9 cellular contexts compared by ENCODE assay signal in the genomic region with DNA sequence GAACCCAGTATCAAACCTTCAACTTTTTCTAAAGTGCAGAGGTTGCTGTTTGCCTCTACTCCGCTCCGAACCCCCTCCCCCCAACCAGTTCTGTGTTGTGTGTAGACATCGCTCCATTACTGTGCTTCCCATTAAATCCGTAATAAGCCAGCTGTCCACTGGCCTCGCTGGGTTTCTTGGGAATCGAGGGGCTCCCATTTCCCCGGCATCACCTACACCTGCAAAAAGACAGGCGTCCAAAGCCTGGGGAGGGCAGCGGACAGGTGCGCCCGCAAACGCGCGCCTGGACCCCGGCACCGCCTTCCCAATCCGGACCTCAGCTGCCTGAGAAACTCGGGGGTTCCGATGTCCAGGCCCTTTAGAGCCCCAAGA. TPM values are rescaled to one million over a fixed set of nuclear protein-coding genes. Genes with fewer than 3 reads are reported as not detected.
DNase-seq lines count a peak whose midpoint lies in the region; ATAC-seq, FAIRE-seq and TF ChIP-seq lines count a peak whose summit lies in the region.
"Had no signal": no experiment of that assay in that cellular context is flagged by ENCODE, and none has a peak within 500 bp of the region (broad histone marks: within the 10 kb centered on the region; RNA-seq: fewer than 3 reads in every experiment).

No MANE protein-coding gene starts in this region.

- peaks cover 68% of the 10 kb centered on the region for H3K4me1 Mint-ChIP-seq in HFFc6 (ENCODE audit: low read depth)
- H3K4me1 Mint-ChIP-seq in activated CD4-positive, alpha-beta memory T cell treated with anti-CD3 and anti-CD28 coated beads for 36 hours (ENCODE audit: low read depth), result peaks cover 28% of the 10 kb centered on the region

- no peaks in the 10 kb centered on the region for H3K27me3 Mint-ChIP-seq in HFFc6 (ENCODE audit: insufficient read depth)
- peaks cover 7% of the 10 kb centered on the region for H3K27me3 Mint-ChIP-seq in activated CD4-positive, alpha-beta memory T cell treated with anti-CD3 and anti-CD28 coated beads for 36 hours

- CTCF ChIA-PET in activated CD4-positive, alpha-beta memory T cell treated with anti-CD3 and anti-CD28 coated beads for 36 hours (lab: Charles Lee), result interaction anchor here (1.8 kb wide), 1 partner anchor 229 kb away, joined by 6 read pairs; no protein-coding TSS in a partner anchor

- no peak overlapping the region for H3K27ac Mint-ChIP-seq in HFFc6
- H3K27ac Mint-ChIP-seq in activated CD4-positive, alpha-beta memory T cell treated with anti-CD3 and anti-CD28 coated beads for 36 hours, result no peak overlapping the region

- no peaks in the 10 kb centered on the region for H3K9me3 Mint-ChIP-seq in HFFc6
- H3K9me3 Mint-ChIP-seq in activated CD4-positive, alpha-beta memory T cell treated with anti-CD3 and anti-CD28 coated beads for 36 hours, result no peaks in the 10 kb centered on the region

- no peaks in the 10 kb centered on the region for H3K36me3 Mint-ChIP-seq in HFFc6 (ENCODE audit: low read depth)
- no peaks in the 10 kb centered on the region for H3K36me3 Mint-ChIP-seq in activated CD4-positive, alpha-beta memory T cell treated with anti-CD3 and anti-CD28 coated beads for 36 hours

- no peak overlapping the region for H3K9ac ChIP-seq in kidney (ENCODE audit: low read length in 2 of 2)

- peak overlapping the region; percentile 91 for H3K4me3 Mint-ChIP-seq in HFFc6
- H3K4me3 Mint-ChIP-seq in activated CD4-positive, alpha-beta memory T cell treated with anti-CD3 and anti-CD28 coated beads for 36 hours, result peak overlapping the region; percentile 80

- TF ChIP-seq CTCF in HFFc6 (IDR thresholded peaks at IDR 0.05) (no peak), kidney (IDR thresholded peaks at IDR 0.05; ENCODE audit: borderline replicate concordance, extremely low read depth, insufficient read depth) (no peak), thoracic aorta (IDR thresholded peaks at IDR 0.05) (no peak)

- no peaks in the 10 kb centered on the region for H3K27me3 ChIP-seq in thoracic aorta (replicated peaks; ENCODE audit: insufficient read depth)

- no peak for FAIRE-seq in kidney (lab: Jason Lieb, UNC)
- FAIRE-seq in RCC 7860 (lab: Jason Lieb, UNC), result no peak
- FAIRE-seq: islet of Langerhans had no signal

- peak overlapping the region; percentile 83 to 87 for H3K4me3 ChIP-seq in kidney (ENCODE audit: low read length in 2 of 2)
- H3K4me3 ChIP-seq in thoracic aorta, result peak overlapping the region; percentile 86

- DNase-seq in AG20443 (ENCODE audit: low spot score) (peak; percentile 7), HFFc6 (no peak), kidney (peak; percentile 70), thoracic aorta (ENCODE audit: low spot score) (no peak), RCC 7860 (ENCODE audit: low spot score) (no peak), RKO (ENCODE audit: low spot score) (no peak)
- no peak for DNase-seq in activated CD4-positive, alpha-beta memory T cell treated with anti-CD3 and anti-CD28 coated beads for 36 hours

- intact Hi-C loops in activated CD4-positive, alpha-beta memory T cell treated with anti-CD3 and anti-CD28 coated beads for 36 hours (cut with micrococcal nuclease), result loop anchor here (1.0 to 2.0 kb wide), 2 partner anchors 107 to 158 kb away; partner anchors contain the start of gene ZNF365
- intact Hi-C loops in kidney (cut with DNase I), result no loop called here

- ATAC-seq in thoracic aorta (ENCODE audit: insufficient number of reproducible peaks, low FRiP score, low read depth), result no peak
- no peak for ATAC-seq in GM21390 (IDR thresholded peaks at IDR 0.05; ENCODE audit: unreplicated experiment)

- H3K4me1 ChIP-seq in kidney (ENCODE audit: control insufficient read depth in 1 of 2, insufficient read depth in 1 of 2, low read depth in 1 of 2, low read length in 2 of 2) (peaks cover 0 to 6% of the 10 kb centered on the region in 2 donors), thoracic aorta (ENCODE audit: control insufficient read depth in 1 of 2, low read depth in 2 of 2) (peaks cover 4 to 7% of the 10 kb centered on the region in 2 donors)

- H3K36me3 ChIP-seq in kidney (ENCODE audit: control insufficient read depth in 1 of 2, insufficient read depth in 2 of 2, low read length in 2 of 2) (no peaks in the 10 kb centered on the region), thoracic aorta (no peaks in the 10 kb centered on the region)

- H3K27ac ChIP-seq in kidney (ENCODE audit: low read depth in 2 of 2, low read length in 2 of 2) (no peak overlapping the region), thoracic aorta (no peak overlapping the region)

- POLR2A ChIA-PET in activated CD4-positive, alpha-beta memory T cell treated with anti-CD3 and anti-CD28 coated beads for 36 hours (lab: Charles Lee), result interaction anchor here (1.6 kb wide), 1 partner anchor 165 kb away, joined by 4 read pairs; no protein-coding TSS in a partner anchor

- H3K9me3 ChIP-seq in kidney (ENCODE audit: control insufficient read depth in 1 of 2, low read length in 2 of 2) (no peaks in the 10 kb centered on the region), thoracic aorta (no peaks in the 10 kb centered on the region)

RNA-seq across cellular contexts. Expression of gene RTKN2, which starts 0.6 kb away (rescaled TPM):
- total RNA-seq in HFFc6 (2021; fragmentation: NEBNext Ultra II Directional; extraction: Animal tissue kit (Norgen Biotek cat#: 25700)), result 1 to 10 TPM; 2.9 to 5.5 (median 4.6) TPM
- 1 to 10 TPM; 5.1 to 5.9 TPM for total RNA-seq in activated CD4-positive, alpha-beta memory T cell treated with anti-CD3 and anti-CD28 coated beads for 36 hours
- total RNA-seq in kidney, result 1.6 TPM
- 0.24 TPM for polyA plus RNA-seq in kidney (ENCODE audit: insufficient read depth, low read depth, low replicate concordance)
- total RNA-seq in thoracic aorta, result not detected

Comparison
In these comparisons a context has a peak if more than half of its experiments do, and no peak if none do; other contexts are left out.
1. DNase-seq: peak in AG20443 (single experiment) and kidney (single experiment); none in HFFc6 (single experiment), activated CD4-positive, alpha-beta memory T cell treated with anti-CD3 and anti-CD28 coated beads for 36 hours (single experiment), thoracic aorta (single experiment), RCC 7860 (single experiment) and RKO (single experiment).